Comparison of ENCODE assay signal across 13 cellular contexts in the genomic region with DNA sequence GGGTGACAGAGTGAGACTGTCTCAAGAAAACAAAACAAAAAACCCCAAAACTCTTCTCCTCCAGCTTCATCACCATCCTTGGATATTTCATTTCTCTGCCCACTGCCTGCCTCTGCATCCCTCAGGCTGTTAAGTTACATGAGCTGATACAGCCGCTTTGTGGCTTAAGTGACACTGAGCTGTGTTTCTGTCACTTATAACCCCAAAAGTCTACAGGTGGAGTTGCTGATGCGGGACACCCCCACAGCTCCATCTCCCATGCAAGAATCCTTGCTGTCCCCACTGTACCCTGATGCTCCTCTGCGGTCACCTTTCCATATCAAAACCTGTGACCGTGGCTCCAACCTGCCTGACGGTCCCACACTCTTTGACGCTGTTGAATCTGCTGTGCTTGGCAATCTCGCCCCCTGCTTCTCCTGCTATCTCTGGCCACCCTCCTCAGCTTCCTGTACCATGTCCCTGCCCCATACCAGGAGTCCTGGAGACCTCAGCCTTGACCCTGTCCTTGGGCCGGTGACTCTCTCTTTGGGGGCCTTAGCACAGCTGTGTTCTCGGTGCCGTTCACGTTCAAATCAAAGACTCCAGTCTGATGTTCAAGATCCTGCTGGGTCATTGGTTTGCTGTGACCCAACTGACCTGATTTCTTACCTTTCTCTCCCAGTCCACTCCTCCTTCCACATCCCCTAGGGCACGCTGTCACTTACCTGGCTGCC. TPM values are rescaled to one million over a fixed set of nuclear protein-coding genes. Genes with fewer than 3 reads are reported as not detected.
DNase-seq lines count a peak whose midpoint lies in the region; ATAC-seq and TF ChIP-seq lines count a peak whose summit lies in the region.
"Had no signal": no experiment of that assay in that cellular context is flagged by ENCODE, and none has a peak within 500 bp of the region (broad histone marks: within the 10 kb centered on the region; RNA-seq: fewer than 3 reads in every experiment).

No MANE protein-coding gene starts in this region.

- H3K4me3 Mint-ChIP-seq in CD14-positive monocyte, result peak overlapping the region in 1 of 2 donors; percentile 42
- peak overlapping the region; percentile 37 for H3K4me3 Mint-ChIP-seq in central memory CD8-positive, alpha-beta T cell
- no peak overlapping the region for H3K4me3 Mint-ChIP-seq in neural progenitor cell
- no peak overlapping the region for H3K4me3 Mint-ChIP-seq in chondrocyte (ENCODE audit: unreplicated experiment)

- no peaks in the 10 kb centered on the region for H3K27me3 ChIP-seq in neural progenitor cell
- peaks cover 9% of the 10 kb centered on the region for H3K27me3 ChIP-seq in foreskin keratinocyte
- H3K27me3 ChIP-seq: esophagus muscularis mucosa had no signal

- no peaks in the 10 kb centered on the region for H4K20me1 ChIP-seq in neural progenitor cell (ENCODE audit: low read depth)

- no peak overlapping the region for H3K4me3 ChIP-seq in neural progenitor cell
- H3K4me3 ChIP-seq: esophagus muscularis mucosa, prostate gland had no signal

- H3K27ac Mint-ChIP-seq in CD14-positive monocyte, result peak overlapping the region in 5 of 7 donors; percentile 16 to 62 (median 41)
- H3K27ac Mint-ChIP-seq in central memory CD8-positive, alpha-beta T cell (ENCODE audit: low read depth), result peak overlapping the region; percentile 88
- no peak overlapping the region for H3K27ac Mint-ChIP-seq in neural progenitor cell
- no peak overlapping the region for H3K27ac Mint-ChIP-seq in chondrocyte (ENCODE audit: unreplicated experiment)

- H3K27ac ChIP-seq in neural progenitor cell (no peak overlapping the region), foreskin keratinocyte (no peak overlapping the region)
- H3K27ac ChIP-seq: esophagus muscularis mucosa, prostate gland had no signal

- no peaks in the 10 kb centered on the region for H3K36me3 ChIP-seq in neural progenitor cell
- H3K36me3 ChIP-seq: prostate gland had no signal

- no peak overlapping the region for H3K9ac ChIP-seq in neural progenitor cell

- no peaks in the 10 kb centered on the region for H3K79me2 ChIP-seq in neural progenitor cell (ENCODE audit: low read depth)

- ATAC-seq in HG03432 (IDR thresholded peaks at IDR 0.05; ENCODE audit: unreplicated experiment) (peak; percentile 15), foreskin keratinocyte (no peak)
- no peak for ATAC-seq in central memory CD8-positive, alpha-beta T cell (replicated peaks; ENCODE audit: extremely low read depth, poor library complexity, severe bottlenecking)

- H2AFZ ChIP-seq in neural progenitor cell (replicated peaks), result no peak overlapping the region

- intact Hi-C loops in CD14-positive monocyte (cut with micrococcal nuclease), result no loop called here

- H3K4me1 Mint-ChIP-seq in CD14-positive monocyte (peaks cover 34% of the 10 kb centered on the region), neural progenitor cell (peaks cover 6% of the 10 kb centered on the region), chondrocyte (ENCODE audit: low read depth) (no peaks in the 10 kb centered on the region)
- peaks cover 28% of the 10 kb centered on the region for H3K4me1 Mint-ChIP-seq in central memory CD8-positive, alpha-beta T cell

- peak; percentile 58 for TF ChIP-seq POLR2A in GM18526 (IDR thresholded peaks at IDR 0.05; ENCODE audit: extremely low read depth, insufficient read length)

- TF ChIP-seq CTCF in CD14-positive monocyte (IDR thresholded peaks at IDR 0.05) (no peak), neural progenitor cell (IDR thresholded peaks at IDR 0.05) (no peak), foreskin keratinocyte (conservative IDR thresholded peaks at IDR 0.05) (no peak), chondrocyte (IDR thresholded peaks at IDR 0.05) (no peak)

- H3K27me3 Mint-ChIP-seq in CD14-positive monocyte (ENCODE audit: low read depth in 3 of 3) (peaks cover 0 to 2% (median 1%) of the 10 kb centered on the region in 3 donors), neural progenitor cell (ENCODE audit: insufficient read depth, low read depth) (peaks cover 9% of the 10 kb centered on the region), chondrocyte (ENCODE audit: low read depth) (peaks cover 4% of the 10 kb centered on the region)
- H3K27me3 Mint-ChIP-seq in central memory CD8-positive, alpha-beta T cell, result no peaks in the 10 kb centered on the region

- peaks cover 80 to 97% of the 10 kb centered on the region in 2 donors for H3K36me3 Mint-ChIP-seq in CD14-positive monocyte
- H3K36me3 Mint-ChIP-seq in central memory CD8-positive, alpha-beta T cell (ENCODE audit: insufficient read depth), result peaks cover 13% of the 10 kb centered on the region
- H3K36me3 Mint-ChIP-seq in neural progenitor cell, result peaks cover 10% of the 10 kb centered on the region
- H3K36me3 Mint-ChIP-seq in chondrocyte (ENCODE audit: low read depth), result peaks cover 11% of the 10 kb centered on the region

- H3K9me3 ChIP-seq in neural progenitor cell (ENCODE audit: low read depth), result no peaks in the 10 kb centered on the region
- H3K9me3 ChIP-seq: prostate gland had no signal

- DNase-seq in CD14-positive monocyte (ENCODE audit: low spot score) (no peak), neural progenitor cell (ENCODE audit: low spot score) (no peak), foreskin keratinocyte (no peak), chondrocyte (ENCODE audit: low spot score) (no peak)
- DNase-seq in central memory CD8-positive, alpha-beta T cell (ENCODE audit: low spot score in 2 of 2), result no peak
- DNase-seq in activated CD8-positive, alpha-beta memory T cell treated with anti-CD3 and anti-CD28 coated beads for 24 hours, result no peak
- DNase-seq: activated CD4-positive, alpha-beta T cell treated with anti-CD3 and anti-CD28 coated beads for 1 hour; mesendoderm; NCI-H187 treated with DMSO at 0.1 percent for 48 hours had no signal

- no peak overlapping the region for H3K4me2 ChIP-seq in neural progenitor cell

- H3K4me1 ChIP-seq in neural progenitor cell, result no peaks in the 10 kb centered on the region
- H3K4me1 ChIP-seq in foreskin keratinocyte, result no peaks in the 10 kb centered on the region
- H3K4me1 ChIP-seq: esophagus muscularis mucosa, prostate gland had no signal

- no peaks in the 10 kb centered on the region for H3F3A ChIP-seq in neural progenitor cell (ENCODE audit: low read depth)

- H3K9me3 Mint-ChIP-seq in CD14-positive monocyte (peaks cover 0 to 15% (median 7%) of the 10 kb centered on the region in 7 donors), neural progenitor cell (peaks cover 27% of the 10 kb centered on the region), chondrocyte (ENCODE audit: low read depth) (peaks cover 18% of the 10 kb centered on the region)
- no peaks in the 10 kb centered on the region for H3K9me3 Mint-ChIP-seq in central memory CD8-positive, alpha-beta T cell

RNA-seq across cellular contexts. Expression of gene HVCN1, which starts 20.3 kb away (rescaled TPM):
- polyA plus RNA-seq in CD14-positive monocyte, result 100 to 1,000 TPM; 121 to 167 TPM
- total RNA-seq in neural progenitor cell (ENCODE audit: low replicate concordance), result 12.0 and 16.4 TPM in 2 replicates
- 2.3 and 2.6 TPM in 2 replicates for total RNA-seq in foreskin keratinocyte
- polyA plus RNA-seq in foreskin keratinocyte, result 1.8 and 2.4 TPM in 2 replicates
- 1.2 to 1.3 TPM (median 1.2 TPM) in 3 replicates for total RNA-seq in chondrocyte

RNA-seq across cellular contexts. Expression of gene TCTN1, which starts 54.7 kb away (rescaled TPM):
- polyA plus RNA-seq in CD14-positive monocyte (1 to 10 TPM; 4.5 to 6.1 TPM), foreskin keratinocyte (18.2 and 21.6 TPM in 2 replicates)
- total RNA-seq in neural progenitor cell (ENCODE audit: low replicate concordance) (42.7 and 48.6 TPM in 2 replicates), foreskin keratinocyte (21.4 and 22.7 TPM in 2 replicates), chondrocyte (32.9 to 55.1 TPM (median 37.1 TPM) in 3 replicates)

Comparison
In these comparisons a context has a peak if more than half of its experiments do, and no peak if none do; other contexts are left out.
1. H3K27ac Mint-ChIP-seq: peak in CD14-positive monocyte (5 of 7) and central memory CD8-positive, alpha-beta T cell (single experiment); none in neural progenitor cell (single experiment) and chondrocyte (single experiment).